29 cellular contexts compared by ENCODE assay signal in genomic region chr1:11105586-11105985, GRCh38. TPM values are rescaled to one million over a fixed set of nuclear protein-coding genes. Genes with fewer than 3 reads are reported as not detected.
"Had no signal": no experiment of that assay in that cellular context is flagged by ENCODE, and none has a peak within 500 bp of the region (broad histone marks: within the 10 kb centered on the region; RNA-seq: fewer than 3 reads in every experiment).

No MANE protein-coding gene starts in this region.

- DNase-seq: activated CD4-positive, alpha-beta memory T cell treated with anti-CD3 and anti-CD28 coated beads, Interleukin-2, amount 10 ng/mL, durations not matched to agents 7 days and 5 days; activated CD4-positive, alpha-beta T cell treated with anti-CD3 and anti-CD28 coated beads for 1 hour; activated CD4-positive, alpha-beta T cell treated with anti-CD3 and anti-CD28 coated beads for 4 hours; activated CD4-positive, alpha-beta T cell treated with anti-CD3 and anti-CD28 coated beads, Interleukin-2, amount 10 ng/mL, durations not matched to agents 7 days and 5 days; activated CD4-positive, alpha-beta T cell treated with anti-CD3 and anti-CD28 coated beads, Interleukin-2, amount 50 U/mL, for 4 hours; activated gamma-delta T cell treated with Interleukin-2 at 50 U/mL for 16 hours; activated naive CD4-positive, alpha-beta T cell treated with anti-CD3 and anti-CD28 coated beads for 36 hours; activated naive CD8-positive, alpha-beta T cell treated with anti-CD3 and anti-CD28 coated beads, Interleukin-2, amount 10 ng/mL, durations not matched to agents 7 days and 5 days; activated T-cell treated with anti-CD3 and anti-CD28 coated beads, Interleukin-2, amount 50 U/mL, for 1 hour; activated T-cell treated with anti-CD3 and anti-CD28 coated beads, Interleukin-2, amount 50 U/mL, for 48 hours; central memory CD4-positive, alpha-beta T cell; cerebellar nuclear complex; colonic mucosa; effector CD8-positive, alpha-beta T cell; esophagus squamous epithelium; foreskin melanocyte; T-helper 2 cell had no signal

- ATAC-seq: activated naive CD4-positive, alpha-beta T cell treated with anti-CD3 and anti-CD28 coated beads, Interleukin-2, amount 50 U/mL, for 72 hours; gastroesophageal sphincter had no signal

- H3K9me3 Mint-ChIP-seq: activated CD4-positive, alpha-beta memory T cell treated with anti-CD3 and anti-CD28 coated beads, Interleukin-2, amount 10 ng/mL, durations not matched to agents 7 days and 5 days; activated CD4-positive, alpha-beta T cell treated with anti-CD3 and anti-CD28 coated beads, Interleukin-2, amount 10 ng/mL, durations not matched to agents 7 days and 5 days; activated naive CD4-positive, alpha-beta T cell treated with anti-CD3 and anti-CD28 coated beads for 36 hours; activated naive CD4-positive, alpha-beta T cell treated with anti-CD3 and anti-CD28 coated beads, Interleukin-2, amount 50 U/mL, for 72 hours; activated naive CD8-positive, alpha-beta T cell treated with anti-CD3 and anti-CD28 coated beads, Interleukin-2, amount 10 ng/mL, durations not matched to agents 7 days and 5 days; activated T-helper 1 cell treated with anti-CD3 and anti-CD28 coated beads, Interleukin-12 subunit alpha, Interleukin-12 subunit beta, Interleukin-2, Interleukin-4 antibody, amounts not matched to agents 30 ng/mL and 10 ng/mL and 1 ng/mL, durations not matched to agents 14 hours and 24 hours and 36 hours; activated T-helper 2 cell treated with anti-CD3 and anti-CD28 coated beads, Interferon-gamma antibody, Interleukin-2, Interleukin-4, amounts not matched to agents 10 μg/mL and 5 μg/mL and 100 μg/mL, durations not matched to agents 14 hours and 24 hours and 36 hours; brain had no signal

- H3K27me3 Mint-ChIP-seq: activated CD4-positive, alpha-beta memory T cell treated with anti-CD3 and anti-CD28 coated beads, Interleukin-2, amount 10 ng/mL, durations not matched to agents 7 days and 5 days; activated CD4-positive, alpha-beta T cell treated with anti-CD3 and anti-CD28 coated beads, Interleukin-2, amount 10 ng/mL, durations not matched to agents 7 days and 5 days; activated naive CD8-positive, alpha-beta T cell treated with anti-CD3 and anti-CD28 coated beads, Interleukin-2, amount 10 ng/mL, durations not matched to agents 7 days and 5 days; brain had no signal

- H3K27ac Mint-ChIP-seq: activated CD4-positive, alpha-beta memory T cell treated with anti-CD3 and anti-CD28 coated beads, Interleukin-2, amount 10 ng/mL, durations not matched to agents 7 days and 5 days; activated CD4-positive, alpha-beta T cell treated with anti-CD3 and anti-CD28 coated beads, Interleukin-2, amount 10 ng/mL, durations not matched to agents 7 days and 5 days; activated naive CD4-positive, alpha-beta T cell treated with anti-CD3 and anti-CD28 coated beads for 36 hours; activated naive CD8-positive, alpha-beta T cell treated with anti-CD3 and anti-CD28 coated beads, Interleukin-2, amount 10 ng/mL, durations not matched to agents 7 days and 5 days; activated T-helper 1 cell treated with anti-CD3 and anti-CD28 coated beads, Interleukin-12 subunit alpha, Interleukin-12 subunit beta, Interleukin-2, Interleukin-4 antibody, amounts not matched to agents 30 ng/mL and 10 ng/mL and 1 ng/mL, durations not matched to agents 14 hours and 24 hours and 36 hours; activated T-helper 2 cell treated with anti-CD3 and anti-CD28 coated beads, Interferon-gamma antibody, Interleukin-2, Interleukin-4, amounts not matched to agents 10 μg/mL and 5 μg/mL and 100 μg/mL, durations not matched to agents 14 hours and 24 hours and 36 hours had no signal

- H3K4me3 Mint-ChIP-seq: activated CD4-positive, alpha-beta memory T cell treated with anti-CD3 and anti-CD28 coated beads, Interleukin-2, amount 10 ng/mL, durations not matched to agents 7 days and 5 days; activated CD4-positive, alpha-beta T cell treated with anti-CD3 and anti-CD28 coated beads, Interleukin-2, amount 10 ng/mL, durations not matched to agents 7 days and 5 days; activated naive CD4-positive, alpha-beta T cell treated with anti-CD3 and anti-CD28 coated beads for 36 hours; activated naive CD8-positive, alpha-beta T cell treated with anti-CD3 and anti-CD28 coated beads, Interleukin-2, amount 10 ng/mL, durations not matched to agents 7 days and 5 days; activated T-helper 1 cell treated with anti-CD3 and anti-CD28 coated beads, Interleukin-12 subunit alpha, Interleukin-12 subunit beta, Interleukin-2, Interleukin-4 antibody, amounts not matched to agents 30 ng/mL and 10 ng/mL and 1 ng/mL, durations not matched to agents 14 hours and 24 hours and 36 hours had no signal

RNA-seq across cellular contexts. Expression of gene MASP2, which starts 58.5 kb away (rescaled TPM):
- total RNA-seq: activated CD4-positive, alpha-beta memory T cell treated with anti-CD3 and anti-CD28 coated beads, Interleukin-2, amount 10 ng/mL, durations not matched to agents 7 days and 5 days; activated CD4-positive, alpha-beta T cell treated with anti-CD3 and anti-CD28 coated beads, Interleukin-2, amount 10 ng/mL, durations not matched to agents 7 days and 5 days; activated naive CD8-positive, alpha-beta T cell treated with anti-CD3 and anti-CD28 coated beads, Interleukin-2, amount 10 ng/mL, durations not matched to agents 7 days and 5 days; ascending aorta; breast epithelium; cardiac muscle cell; dermis microvascular lymphatic vessel endothelial cell; fibroblast of lung; fibroblast of villous mesenchyme; glomerular endothelial cell had no signal
